ENCODE assay signal across 10 cellular contexts in genomic region chr7:74164985-74165456, GRCh38. TPM values are rescaled to one million over a fixed set of nuclear protein-coding genes. Genes with fewer than 3 reads are reported as not detected.
A peak's percentile ranks its signal among the peaks of the same experiment; 100 is the strongest.
DNase-seq lines count a peak whose midpoint lies in the region; ATAC-seq and TF ChIP-seq lines count a peak whose summit lies in the region.
"Had no signal": no experiment of that assay in that cellular context is flagged by ENCODE, and none has a peak within 500 bp of the region (broad histone marks: within the 10 kb centered on the region; RNA-seq: fewer than 3 reads in every experiment).

No MANE protein-coding gene starts in this region.

- no peak overlapping the region for H3K4me3 Mint-ChIP-seq in MCF 10A (ENCODE audit: unreplicated experiment)

- H3K27ac ChIP-seq in breast epithelium (no peak overlapping the region), SK-N-SH (ENCODE audit: low read depth in 2 of 2, low read length in 1 of 2) (no peak overlapping the region), stomach smooth muscle (ENCODE audit: low read length) (peak overlapping the region; percentile 38)

- peak; percentile 7 for TF ChIP-seq CTCF in MCF 10A (IDR thresholded peaks at IDR 0.05; ENCODE audit: unreplicated experiment)
- TF ChIP-seq CTCF in breast epithelium (IDR thresholded peaks at IDR 0.05): no peak
- TF ChIP-seq CTCF in SK-N-SH (IDR thresholded peaks at IDR 0.05): peak; percentile 80

- H3K36me3 Mint-ChIP-seq in MCF 10A (ENCODE audit: insufficient read depth, unreplicated experiment): no peaks in the 10 kb centered on the region

- H3K4me1 ChIP-seq in breast epithelium: no peaks in the 10 kb centered on the region
- no peaks in the 10 kb centered on the region for H3K4me1 ChIP-seq in SK-N-SH (ENCODE audit: control insufficient read depth in 1 of 2, insufficient read depth in 2 of 2, low read depth in 1 of 2, low read length in 1 of 2)
- peaks cover 5% of the 10 kb centered on the region for H3K4me1 ChIP-seq in stomach smooth muscle (ENCODE audit: control insufficient read depth, insufficient read depth, low read length)

- H3K4me1 Mint-ChIP-seq in MCF 10A (ENCODE audit: insufficient read depth, unreplicated experiment): no peaks in the 10 kb centered on the region

- no peak for TF ChIP-seq POLR2A in breast epithelium (IDR thresholded peaks at IDR 0.05)

- H3K27ac Mint-ChIP-seq in MCF 10A (ENCODE audit: low read depth, unreplicated experiment): no peak overlapping the region

- no peaks in the 10 kb centered on the region for H3K9me2 ChIP-seq in SK-N-SH

- 59% methylated on average over 7 of the region's 7 CpGs for WGBS in SK-N-SH (ENCODE audit: low lambda C conversion rate)

- no peak for TF ChIP-seq EP300 in SK-N-SH (IDR thresholded peaks at IDR 0.05; ENCODE audit: borderline replicate concordance in 1 of 2, low read depth in 1 of 2, low read length in 1 of 2)

- intact Hi-C loops in MCF 10A (cut with micrococcal nuclease): no loop called here
- intact Hi-C loops in breast epithelium (cut with DNase I; ENCODE audit: low total_unique reads): no loop called here

- no peak overlapping the region for H3K4me2 ChIP-seq in SK-N-SH

- no peaks in the 10 kb centered on the region for H3F3A ChIP-seq in SK-N-SH (replicated peaks; ENCODE audit: insufficient read depth)

- H3K4me3 ChIP-seq in breast epithelium: no peak overlapping the region
- H3K4me3 ChIP-seq in SK-N-SH (ENCODE audit: low read depth in 2 of 2, low read length in 1 of 2): no peak overlapping the region
- H3K4me3 ChIP-seq in stomach smooth muscle (ENCODE audit: low read length in 2 of 2): no peak overlapping the region

- H3K27me3 Mint-ChIP-seq in MCF 10A (ENCODE audit: insufficient read depth, unreplicated experiment): no peaks in the 10 kb centered on the region

- H3K36me3 ChIP-seq in breast epithelium (no peaks in the 10 kb centered on the region), SK-N-SH (replicated peaks in 1 of 2; ENCODE audit: control insufficient read depth in 1 of 2, insufficient read depth in 2 of 2, low read length in 1 of 2) (no peaks in the 10 kb centered on the region), stomach smooth muscle (ENCODE audit: control insufficient read depth in 2 of 2, insufficient read depth in 2 of 2, low read length in 2 of 2) (no peaks in the 10 kb centered on the region)

- no TSS peak for BruUV-seq in MCF 10A (replicated peaks; lab: Mats Ljungman, UMichigan)

- POLR2A ChIA-PET in MCF 10A (lab: Yijun Ruan, JAX): no interaction called here
- POLR2A ChIA-PET in SK-N-SH (lab: Yijun Ruan, JAX): no interaction called here

- H3K27me3 ChIP-seq in breast epithelium (no peaks in the 10 kb centered on the region), SK-N-SH (ENCODE audit: insufficient read depth) (no peaks in the 10 kb centered on the region), stomach smooth muscle (ENCODE audit: control insufficient read depth in 1 of 2, insufficient read depth in 2 of 2, low read length in 2 of 2) (no peaks in the 10 kb centered on the region)

- H4K20me1 ChIP-seq in SK-N-SH (ENCODE audit: insufficient read depth): no peaks in the 10 kb centered on the region

- H3K9ac ChIP-seq in SK-N-SH (no peak overlapping the region), stomach smooth muscle (ENCODE audit: low read length in 2 of 2) (peak overlapping the region in 1 of 2 donors; percentile 45)

- no peaks in the 10 kb centered on the region for H3K9me3 Mint-ChIP-seq in MCF 10A (ENCODE audit: unreplicated experiment)

- ATAC-seq in HG03439 (IDR thresholded peaks at IDR 0.05; ENCODE audit: unreplicated experiment): no peak

- no peaks in the 10 kb centered on the region for H3K79me2 ChIP-seq in SK-N-SH (ENCODE audit: insufficient read depth)

- no peaks in the 10 kb centered on the region for H3K9me3 ChIP-seq in breast epithelium
- no peaks in the 10 kb centered on the region for H3K9me3 ChIP-seq in SK-N-SH
- H3K9me3 ChIP-seq in stomach smooth muscle (ENCODE audit: control insufficient read depth in 2 of 2, low read length in 2 of 2): no peaks in the 10 kb centered on the region

- H2AFZ ChIP-seq in SK-N-SH (ENCODE audit: low read depth): no peak overlapping the region

- TF ChIP-seq RAD21 in SK-N-SH (IDR thresholded peaks at IDR 0.05; ENCODE audit: low read length): peak; percentile 48

- no peak for DNase-seq in MCF 10A (ENCODE audit: unreplicated experiment)
- DNase-seq in breast epithelium (ENCODE audit: low spot score in 2 of 2): no peak
- no peak for DNase-seq in SK-N-SH
- DNase-seq in fibroblast of peridontal ligament (ENCODE audit: extremely low read depth): peak; percentile 40
- no peak for DNase-seq in NCI-H1417 treated with DMSO at 0.1 percent for 48 hours (lab: John Stamatoyannopoulos, UW)
- no peak for DNase-seq in cerebellar nuclear complex (lab: John Stamatoyannopoulos, UW)
- DNase-seq: activated naive CD4-positive, alpha-beta T cell treated with Interleukin-2 at 50 U/mL for 16 hours; stimulated activated CD4-positive, alpha-beta T cell treated with anti-CD3 and anti-CD28 coated beads, Interleukin-2, amount 100 ng/mL, for 48 hours had no signal

- CTCF ChIA-PET in MCF 10A (lab: Yijun Ruan, JAX): interaction anchor here (0.6 kb wide), 3 partner anchors 15 to 267 kb away, joined by 3 to 5 read pairs (median 4); no protein-coding TSS in a partner anchor
- CTCF ChIA-PET in SK-N-SH (lab: Yijun Ruan, JAX): interaction anchor here (0.8 to 1.5 kb wide), 9 partner anchors 10 to 236 kb away, joined by 3 to 4 read pairs (median 3); no protein-coding TSS in a partner anchor

TF ChIP-seq in SK-N-SH, 30 proteins besides CTCF, POLR2A, EP300 and RAD21:
- TF ChIP-seq USF2 (IDR thresholded peaks at IDR 0.05; ENCODE audit: borderline replicate concordance, low read depth, low read length): no peak
- no peak for TF ChIP-seq GABPA (IDR thresholded peaks at IDR 0.05; ENCODE audit: low read depth)
- no peak for TF ChIP-seq FOXM1 (IDR thresholded peaks at IDR 0.05; ENCODE audit: low read depth)
- no peak for TF ChIP-seq NRF1 (IDR thresholded peaks at IDR 0.05; ENCODE audit: low read depth, low read length)
- peak; percentile 23 for TF ChIP-seq SMC3 (IDR thresholded peaks at IDR 0.05; ENCODE audit: low read depth, low read length)
- TF ChIP-seq, protein P1, sequence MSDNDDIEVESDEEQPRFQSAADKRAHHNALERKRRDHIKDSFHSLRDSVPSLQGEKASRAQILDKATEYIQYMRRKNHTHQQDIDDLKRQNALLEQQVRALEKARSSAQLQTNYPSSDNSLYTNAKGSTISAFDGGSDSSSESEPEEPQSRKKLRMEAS (IDR thresholded peaks at IDR 0.05; ENCODE audit: low read depth): no peak

RNA-seq across cellular contexts. Expression of gene EIF4H, which starts 9.1 kb away (rescaled TPM):
- total RNA-seq in MCF 10A (2022): 365 and 420 TPM in 2 replicates
- total RNA-seq in breast epithelium: 100 to 1,000 TPM; 199 to 256 (median 238) TPM
- polyA plus RNA-seq in SK-N-SH (2012; rRNA removed): 443 and 468 TPM in 2 replicates
- polyA plus RNA-seq in SK-N-SH (2012; cell fraction: cytosol; rRNA removed): 373 and 432 TPM in 2 replicates
- polyA plus RNA-seq in SK-N-SH (2012; cell fraction: nucleus; rRNA removed): 258 and 306 TPM in 2 replicates

RNA-seq across cellular contexts. Expression of gene LAT2, which starts 44.8 kb away (rescaled TPM):
- total RNA-seq in MCF 10A (2022) (6.7 and 12.6 TPM in 2 replicates), breast epithelium (1 to 10 TPM; 6.9 to 9.4 (median 7.7) TPM)
- polyA plus RNA-seq in SK-N-SH (2012; rRNA removed): 2.4 and 2.5 TPM in 2 replicates
- polyA plus RNA-seq in SK-N-SH (2012; cell fraction: cytosol; rRNA removed): 1.2 and 2.4 TPM in 2 replicates
- polyA plus RNA-seq in SK-N-SH (2012; cell fraction: nucleus; rRNA removed): 4.7 and 5.1 TPM in 2 replicates

Comparison
In these comparisons a context has a peak if more than half of its experiments do, and no peak if none do; other contexts are left out.
1. CTCF ChIP-seq: peak in MCF 10A (single experiment) and SK-N-SH (single experiment); none in breast epithelium (0 of 3).